Comparison of ENCODE assay signal across 8 cellular contexts in the genomic region with DNA sequence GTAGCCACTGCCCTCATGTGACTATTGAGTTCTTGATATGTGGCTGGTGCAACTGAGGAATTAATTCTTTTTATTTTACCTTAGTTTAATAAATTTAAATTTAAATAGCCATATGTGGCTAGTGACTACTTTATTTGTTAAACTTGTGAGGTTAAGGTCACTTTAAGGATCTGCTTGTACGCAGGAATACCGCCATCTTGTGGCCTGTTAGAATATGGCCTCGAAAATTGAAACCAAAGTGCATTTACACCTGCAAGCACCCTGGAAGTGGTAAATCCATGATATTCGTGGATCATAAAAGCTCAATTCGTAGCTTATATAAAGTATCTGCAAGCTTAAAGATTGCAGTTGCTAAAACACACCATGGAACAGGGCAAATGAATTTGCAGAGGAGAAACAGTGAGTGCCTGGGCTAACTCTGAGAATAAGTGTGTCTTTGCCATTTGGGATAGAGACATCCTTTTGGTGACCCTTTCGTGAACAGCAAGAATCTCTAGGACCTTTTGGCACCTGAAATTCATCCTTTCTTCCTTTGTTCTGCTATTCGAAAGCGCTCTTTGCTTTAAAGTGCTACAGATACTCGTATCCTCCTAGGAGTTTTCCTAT. TPM values are rescaled to one million over a fixed set of nuclear protein-coding genes. Genes with fewer than 3 reads are reported as not detected.
DNase-seq lines count a peak whose midpoint lies in the region; ATAC-seq, FAIRE-seq and TF ChIP-seq lines count a peak whose summit lies in the region.

No MANE protein-coding gene starts in this region.

- no peaks in the 10 kb centered on the region for H3K27me3 ChIP-seq in testis

- H3K4me3 ChIP-seq in WI38 (ENCODE audit: low read depth, low read length) (no peak overlapping the region), testis (no peak overlapping the region)

- no peaks in the 10 kb centered on the region for H3K27me3 Mint-ChIP-seq in effector memory CD8-positive, alpha-beta T cell

- no peak overlapping the region for H3K27ac ChIP-seq in testis

- no peaks in the 10 kb centered on the region for H3K36me3 Mint-ChIP-seq in effector memory CD8-positive, alpha-beta T cell (ENCODE audit: insufficient read depth)

- TF ChIP-seq CTCF in WI38 (IDR thresholded peaks at IDR 0.05; ENCODE audit: low read depth, low read length): peak; percentile 12; the same call in 1 of the 2 replicates
- TF ChIP-seq CTCF in testis (IDR thresholded peaks at IDR 0.05): peak; percentile 49 to 84 (median 76)

- peaks cover 16 to 19% of the 10 kb centered on the region in 2 donors for H3K9me3 Mint-ChIP-seq in effector memory CD8-positive, alpha-beta T cell

- FAIRE-seq in H54 (lab: Jason Lieb, UNC): no peak

- H3K9me3 ChIP-seq in testis: no peaks in the 10 kb centered on the region

- H3K4me3 Mint-ChIP-seq in effector memory CD8-positive, alpha-beta T cell: no peak overlapping the region

- no peaks in the 10 kb centered on the region for H3K4me1 Mint-ChIP-seq in effector memory CD8-positive, alpha-beta T cell (ENCODE audit: low read depth in 2 of 2)

- intact Hi-C loops in testis (cut with DNase I; ENCODE audit: low total_unique reads): no loop called here

- no peaks in the 10 kb centered on the region for H3K36me3 ChIP-seq in testis (ENCODE audit: low read depth, missing control alignments)

- no peak for TF ChIP-seq POLR2A in H54 (IDR thresholded peaks at IDR 0.05; ENCODE audit: low read depth, low read length)
- no peak for TF ChIP-seq POLR2A in testis (IDR thresholded peaks at IDR 0.05)

- ATAC-seq in effector memory CD8-positive, alpha-beta T cell (replicated peaks): no peak

- peak; percentile 2 for DNase-seq in stimulated activated CD4-positive, alpha-beta T cell treated with anti-CD3 and anti-CD28 coated beads, Interleukin-1b, Interleukin-23, amount 100 ng/mL, for 48 hours
- DNase-seq in stimulated activated CD4-positive, alpha-beta T cell treated with anti-CD3 and anti-CD28 coated beads, Interleukin-4, amount 100 ng/mL, for 1 hour: no peak
- peak; percentile 13 for DNase-seq in H54 (ENCODE audit: insufficient read length, low spot score)
- peak; percentile 46 for DNase-seq in MV-4-11 (lab: John Stamatoyannopoulos, UW)
- peak; percentile 19 to 57 for DNase-seq in hippocampal formation (lab: John Stamatoyannopoulos, UW)
- DNase-seq in testis: peak; percentile 73
- DNase-seq in effector memory CD8-positive, alpha-beta T cell: no peak

- WGBS in testis, 2 donors: 34% methylated on average over 9 of the region's 9 CpGs

- no peaks in the 10 kb centered on the region for H3K4me1 ChIP-seq in testis

- no peak overlapping the region for H3K27ac Mint-ChIP-seq in effector memory CD8-positive, alpha-beta T cell

RNA-seq across cellular contexts. Expression of gene REG3A, which starts 59.9 kb away (rescaled TPM):
- not detected for total RNA-seq in testis
- polyA plus RNA-seq in testis (ENCODE audit: insufficient read depth, low read depth, low replicate concordance): not detected

Comparison
In these comparisons a context has a peak if more than half of its experiments do, and no peak if none do; other contexts are left out.
1. DNase-seq: peak in stimulated activated CD4-positive, alpha-beta T cell treated with anti-CD3 and anti-CD28 coated beads, Interleukin-1b, Interleukin-23, amount 100 ng/mL, for 48 hours (single experiment), H54 (single experiment), MV-4-11 (single experiment), hippocampal formation (2 of 2) and testis (single experiment); none in stimulated activated CD4-positive, alpha-beta T cell treated with anti-CD3 and anti-CD28 coated beads, Interleukin-4, amount 100 ng/mL, for 1 hour (single experiment) and effector memory CD8-positive, alpha-beta T cell (0 of 3).